In genomic region chr16:86784267-86784626, GRCh38 we compare ENCODE assay signal across 19 cellular contexts.
"Had no signal": no experiment of that assay in that cellular context is flagged by ENCODE, and none has a peak within 500 bp of the region (broad histone marks: within the 10 kb centered on the region; RNA-seq: fewer than 3 reads in every experiment).

No MANE protein-coding gene starts in this region.

- H3K4me1 ChIP-seq: left ventricle myocardium inferior, transverse colon, uterus had no signal

- H3K27ac ChIP-seq: brain microvascular endothelial cell, left ventricle myocardium inferior, transverse colon, uterus had no signal

- DNase-seq: activated CD4-positive, alpha-beta T cell treated with anti-CD3 and anti-CD28 coated beads, Interleukin-2, amount 10 ng/mL, durations not matched to agents 7 days and 5 days; activated CD8-positive, alpha-beta T cell treated with anti-CD3 and anti-CD28 coated beads, Interleukin-2, amount 10 ng/mL, durations not matched to agents 7 days and 5 days; activated naive CD4-positive, alpha-beta T cell treated with anti-CD3 and anti-CD28 coated beads for 36 hours; activated naive CD8-positive, alpha-beta T cell treated with anti-CD3 and anti-CD28 coated beads, Interleukin-2, amount 50 U/mL, for 24 hours; activated T-cell treated with anti-CD3 and anti-CD28 coated beads, Interleukin-2, amount 50 U/mL, for 4 hours; brain microvascular endothelial cell; cortex of kidney; erythroblast; immature natural killer cell; left ventricle myocardium inferior; naive thymus-derived CD4-positive, alpha-beta T cell; stimulated activated CD4-positive, alpha-beta T cell treated with anti-CD3 and anti-CD28 coated beads, Interleukin-12 subunit alpha, Interleukin-12 subunit beta, amount 100 ng/mL, for 4 hours; stimulated activated CD4-positive, alpha-beta T cell treated with anti-CD3 and anti-CD28 coated beads, Interleukin-2, amount 100 ng/mL, for 24 hours; stimulated activated naive CD4-positive, alpha-beta T cell treated with Interleukin-2 at 50 U/mL for 16 hours; T-helper 1 cell; transverse colon; uterus had no signal

- ATAC-seq: activated CD4-positive, CD25-positive, alpha-beta regulatory T cell treated with anti-CD3 and anti-CD28 coated beads, Interleukin-2, amount 50 U/mL, for 24 hours; activated CD8-positive, alpha-beta T cell treated with anti-CD3 and anti-CD28 coated beads, Interleukin-2, amount 10 ng/mL, durations not matched to agents 7 days and 5 days; activated naive CD8-positive, alpha-beta T cell treated with anti-CD3 and anti-CD28 coated beads, Interleukin-2, amount 50 U/mL, for 24 hours; activated T-cell treated with anti-CD3 and anti-CD28 coated beads, Interleukin-2, amount 50 U/mL, for 4 hours; naive thymus-derived CD4-positive, alpha-beta T cell; sciatic nerve had no signal

- H3K4me3 ChIP-seq: left ventricle myocardium inferior, transverse colon, uterus had no signal

- H3K9me3 ChIP-seq: left ventricle myocardium inferior, transverse colon, uterus had no signal

- H3K36me3 ChIP-seq: brain microvascular endothelial cell, left ventricle myocardium inferior, transverse colon, uterus had no signal

- H3K27me3 ChIP-seq: brain microvascular endothelial cell, uterus had no signal
